In genomic region chr13:20457670-20458069, GRCh38 we compare ENCODE assay signal across 18 cellular contexts.
DNase-seq lines count a peak whose midpoint lies in the region; ATAC-seq, FAIRE-seq and TF ChIP-seq lines count a peak whose summit lies in the region.
"Had no signal": no experiment of that assay in that cellular context is flagged by ENCODE, and none has a peak within 500 bp of the region (broad histone marks: within the 10 kb centered on the region; RNA-seq: fewer than 3 reads in every experiment).

No MANE protein-coding gene starts in this region.

- no peak for TF ChIP-seq POLR2A in heart left ventricle (IDR thresholded peaks at IDR 0.05)

- no peaks in the 10 kb centered on the region for H3K9me3 Mint-ChIP-seq in effector memory CD8-positive, alpha-beta T cell
- H3K9me3 Mint-ChIP-seq in Caco-2 (ENCODE audit: unreplicated experiment): no peaks in the 10 kb centered on the region

- TF ChIP-seq CTCF in heart left ventricle (IDR thresholded peaks at IDR 0.05) (no peak), right atrium auricular region (IDR thresholded peaks at IDR 0.05) (no peak), Loucy (conservative IDR thresholded peaks at IDR 0.05; ENCODE audit: low read length) (no peak), keratinocyte (optimal IDR thresholded peaks at IDR 0.05 in 1 of 3, IDR thresholded peaks at IDR 0.05 in 1 of 3, conservative IDR thresholded peaks at IDR 0.05 in 1 of 3; ENCODE audit: extremely low read depth in 1 of 3, insufficient read depth in 2 of 3, low read length in 3 of 3) (no peak), Caco-2 (IDR thresholded peaks at IDR 0.05; ENCODE audit: insufficient read depth in 1 of 2, low read depth in 1 of 2, low read length in 1 of 2, severe bottlenecking in 1 of 2, unreplicated experiment in 1 of 2) (no peak)

- H3K4me2 ChIP-seq in Loucy (ENCODE audit: low read depth, low read length, poor library complexity, severe bottlenecking) (peak overlapping the region; percentile 73), keratinocyte (ENCODE audit: control insufficient read depth, extremely low read depth, insufficient read depth, low read depth, low read length) (no peak overlapping the region)

- peaks cover 0 to 34% (median 15%) of the 10 kb centered on the region in 12 donors for H3K4me1 ChIP-seq in heart left ventricle
- peaks cover 0 to 12% of the 10 kb centered on the region in 2 donors for H3K4me1 ChIP-seq in right atrium auricular region
- H3K4me1 ChIP-seq in Loucy (ENCODE audit: insufficient read depth, low read length, poor library complexity, severe bottlenecking): peaks cover 43% of the 10 kb centered on the region
- peaks cover 26% of the 10 kb centered on the region for H3K4me1 ChIP-seq in keratinocyte (ENCODE audit: control insufficient read depth, extremely low read depth, insufficient read depth, low read length)
- H3K4me1 ChIP-seq in Caco-2: no peaks in the 10 kb centered on the region

- intact Hi-C loops in heart left ventricle (cut with DNase I) (no loop called here), Caco-2 (cut with micrococcal nuclease; ENCODE audit: unreplicated experiment) (no loop called here)

- dilution Hi-C loops in keratinocyte (cut with MboI; ENCODE audit: extremely low pct_ligation_motif_present, low sequenced_read_pairs): no loop called here

- no peaks in the 10 kb centered on the region for H4K20me1 ChIP-seq in Loucy (ENCODE audit: insufficient read depth, low read length, poor library complexity, severe bottlenecking)
- H4K20me1 ChIP-seq in keratinocyte (ENCODE audit: control insufficient read depth, extremely low read depth, insufficient read depth, low read length): no peaks in the 10 kb centered on the region

- peaks cover 0 to 23% (median 3%) of the 10 kb centered on the region in 12 donors for H3K9me3 ChIP-seq in heart left ventricle
- H3K9me3 ChIP-seq in right atrium auricular region: peaks cover 0 to 16% of the 10 kb centered on the region in 2 donors
- H3K9me3 ChIP-seq in Loucy (ENCODE audit: insufficient read depth, low read depth, low read length): no peaks in the 10 kb centered on the region
- H3K9me3 ChIP-seq in keratinocyte (ENCODE audit: control insufficient read depth, low read depth, low read length): no peaks in the 10 kb centered on the region
- no peaks in the 10 kb centered on the region for H3K9me3 ChIP-seq in Caco-2

- CTCF ChIA-PET in Caco-2 (lab: Charles Lee): no interaction called here

- H3K79me2 ChIP-seq in Loucy (ENCODE audit: insufficient read depth, low read length) (no peaks in the 10 kb centered on the region), keratinocyte (ENCODE audit: control insufficient read depth, insufficient read depth, low read length) (no peaks in the 10 kb centered on the region)

- DNase-seq in heart left ventricle (no peak), right atrium auricular region (ENCODE audit: low spot score) (no peak), keratinocyte (ENCODE audit: low read depth, low spot score) (no peak), Caco-2 (no peak), dermis blood vessel endothelial cell (no peak), NK-92 (lab: John Stamatoyannopoulos, UW; ENCODE audit: unreplicated experiment) (no peak)
- DNase-seq in effector memory CD8-positive, alpha-beta T cell: no peak
- DNase-seq: DMS79, GM23248, NCI-H2029, NCI-H2171 treated with DMSO at 0.1 percent for 48 hours, NCI-H446 treated with DMSO at 0.1 percent for 48 hours, PC-3 had no signal

- H3K9ac ChIP-seq in Loucy (ENCODE audit: low read depth, low read length, poor library complexity, severe bottlenecking): peak overlapping the region; percentile 50
- H3K9ac ChIP-seq in keratinocyte (ENCODE audit: control insufficient read depth, extremely low read depth, insufficient read depth, low read length): no peak overlapping the region
- H3K9ac ChIP-seq: GM23248 had no signal

- H3K27me3 Mint-ChIP-seq in effector memory CD8-positive, alpha-beta T cell: no peaks in the 10 kb centered on the region
- H3K27me3 Mint-ChIP-seq in Caco-2 (ENCODE audit: insufficient read depth, unreplicated experiment): no peaks in the 10 kb centered on the region

- no peaks in the 10 kb centered on the region for H3K36me3 Mint-ChIP-seq in effector memory CD8-positive, alpha-beta T cell (ENCODE audit: insufficient read depth)
- no peaks in the 10 kb centered on the region for H3K36me3 Mint-ChIP-seq in Caco-2 (ENCODE audit: insufficient read depth, unreplicated experiment)

- peaks cover 4% of the 10 kb centered on the region for H3F3A ChIP-seq in Loucy (ENCODE audit: low read depth)

- 40 to 50% (median 48%) methylated on average over 6 of the region's 6 CpGs for WGBS in heart left ventricle, 4 donors

- no peaks in the 10 kb centered on the region for H3K9me2 ChIP-seq in Loucy (replicated peaks; ENCODE audit: low read depth, low read length)

- H3K36me3 ChIP-seq in heart left ventricle: no peaks in the 10 kb centered on the region
- no peaks in the 10 kb centered on the region for H3K36me3 ChIP-seq in right atrium auricular region
- no peaks in the 10 kb centered on the region for H3K36me3 ChIP-seq in Loucy (ENCODE audit: insufficient read depth, low read length)
- H3K36me3 ChIP-seq in keratinocyte (ENCODE audit: control insufficient read depth in 2 of 2, extremely low read depth in 1 of 2, insufficient read depth in 2 of 2, low read length in 2 of 2): no peaks in the 10 kb centered on the region
- H3K36me3 ChIP-seq in Caco-2 (ENCODE audit: control insufficient read depth, insufficient read depth, low read length): no peaks in the 10 kb centered on the region

- POLR2A ChIA-PET in Caco-2 (lab: Charles Lee): no interaction called here

- peak overlapping the region in 4 of 12 donors; percentile 15 to 35 (median 20) for H3K27ac ChIP-seq in heart left ventricle
- H3K27ac ChIP-seq in right atrium auricular region: peak overlapping the region in 1 of 2 donors; percentile 25
- H3K27ac ChIP-seq in keratinocyte (ENCODE audit: control insufficient read depth, insufficient read depth, low read length): no peak overlapping the region
- H3K27ac ChIP-seq: GM23248 had no signal

- H3K27me3 ChIP-seq in heart left ventricle: no peaks in the 10 kb centered on the region
- H3K27me3 ChIP-seq in right atrium auricular region: no peaks in the 10 kb centered on the region
- H3K27me3 ChIP-seq in Loucy (ENCODE audit: insufficient read depth, low read length, poor library complexity, severe bottlenecking): no peaks in the 10 kb centered on the region
- no peaks in the 10 kb centered on the region for H3K27me3 ChIP-seq in keratinocyte (ENCODE audit: control insufficient read depth, extremely low read depth, insufficient read depth, low read length)
- no peaks in the 10 kb centered on the region for H3K27me3 ChIP-seq in Caco-2 (replicated peaks; ENCODE audit: control insufficient read depth, insufficient read depth, low read length)

- no peak overlapping the region for H3K27ac Mint-ChIP-seq in effector memory CD8-positive, alpha-beta T cell
- H3K27ac Mint-ChIP-seq in Caco-2 (ENCODE audit: unreplicated experiment): no peak overlapping the region
- H3K27ac Mint-ChIP-seq: IgD-negative memory B cell had no signal

- no peak overlapping the region for H3K4me3 Mint-ChIP-seq in effector memory CD8-positive, alpha-beta T cell
- H3K4me3 Mint-ChIP-seq in Caco-2 (ENCODE audit: unreplicated experiment): no peak overlapping the region
- H3K4me3 Mint-ChIP-seq: IgD-negative memory B cell had no signal

- no TSS peak for BruUV-seq in Caco-2 (replicated peaks; lab: Mats Ljungman, UMichigan)

- no peaks in the 10 kb centered on the region for H3K9me1 ChIP-seq in keratinocyte (ENCODE audit: control insufficient read depth, extremely low read depth, insufficient read depth, low read length)

- FAIRE-seq in keratinocyte (lab: Jason Lieb, UNC): no peak
- FAIRE-seq: D721Med, HTR-8/SVneo had no signal

- peaks cover 6 to 8% of the 10 kb centered on the region in 2 donors for H3K4me1 Mint-ChIP-seq in effector memory CD8-positive, alpha-beta T cell (ENCODE audit: low read depth in 2 of 2)
- no peaks in the 10 kb centered on the region for H3K4me1 Mint-ChIP-seq in Caco-2 (ENCODE audit: low read depth, unreplicated experiment)

- ATAC-seq in heart left ventricle: peak in 3 of 4 donors; percentile 27 to 52 (median 50)
- ATAC-seq in effector memory CD8-positive, alpha-beta T cell (replicated peaks): peak; percentile 8
- ATAC-seq: HCT116, PC-3 had no signal

- H2AFZ ChIP-seq in Loucy (ENCODE audit: low read length) (peak overlapping the region; percentile 49; the same call in 1 of the 2 replicates), keratinocyte (ENCODE audit: control insufficient read depth, low read length) (peak overlapping the region; percentile 4)
- H2AFZ ChIP-seq: GM23248 had no signal

- H3K4me3 ChIP-seq in heart left ventricle: no peak overlapping the region
- no peak overlapping the region for H3K4me3 ChIP-seq in right atrium auricular region
- peak overlapping the region; percentile 42 for H3K4me3 ChIP-seq in Loucy (ENCODE audit: low read length, poor library complexity, severe bottlenecking)
- no peak overlapping the region for H3K4me3 ChIP-seq in keratinocyte (ENCODE audit: control insufficient read depth in 2 of 3, extremely low read depth in 1 of 3, insufficient read depth in 2 of 3, low read depth in 1 of 3, low read length in 3 of 3)
- no peak overlapping the region for H3K4me3 ChIP-seq in Caco-2 (ENCODE audit: low read depth, low read length)
- H3K4me3 ChIP-seq: GM23248 had no signal
